8 cellular contexts compared by ENCODE assay signal in genomic region chr1:10679521-10680220, GRCh38.
DNase-seq lines count a peak whose midpoint lies in the region; ATAC-seq and TF ChIP-seq lines count a peak whose summit lies in the region.

No MANE protein-coding gene starts in this region.

- CTCF ChIA-PET in RWPE1 (lab: Yijun Ruan, JAX): no interaction called here

- DNase-seq in AG10803 (ENCODE audit: low read depth): peak; percentile 46
- peak; percentile 28 for DNase-seq in HCEC 1CT
- DNase-seq in RWPE1 (ENCODE audit: low spot score): peak; percentile 27
- peak; percentile 59 to 73 for DNase-seq in foreskin keratinocyte
- DNase-seq in thyroid gland: peak; percentile 67
- DNase-seq in activated T-cell treated with anti-CD3 and anti-CD28 coated beads, Interleukin-2, amount 50 U/mL, for 48 hours: no peak

- no peak for TF ChIP-seq POLR2A in thyroid gland (IDR thresholded peaks at IDR 0.05)

- H3K4me1 ChIP-seq in foreskin keratinocyte (no peaks in the 10 kb centered on the region), thyroid gland (peaks cover 61 to 70% of the 10 kb centered on the region in 2 donors)

- TF ChIP-seq CTCF in AG10803 (conservative IDR thresholded peaks at IDR 0.05; ENCODE audit: low read length) (no peak), RWPE1 (conservative IDR thresholded peaks at IDR 0.05; ENCODE audit: low read depth) (no peak), foreskin keratinocyte (conservative IDR thresholded peaks at IDR 0.05) (no peak), thyroid gland (IDR thresholded peaks at IDR 0.05) (no peak)

- POLR2A ChIA-PET in RWPE1 (lab: Yijun Ruan, JAX; ENCODE audit: low non-redundant PET): no interaction called here

- H3K27ac ChIP-seq in RWPE1: peak overlapping the region; percentile 67
- H3K27ac ChIP-seq in foreskin keratinocyte: no peak overlapping the region
- no peak overlapping the region for H3K27ac ChIP-seq in thyroid gland

- ATAC-seq in foreskin keratinocyte (peak; percentile 70), HG03439 (IDR thresholded peaks at IDR 0.05; ENCODE audit: unreplicated experiment) (no peak), GM19397 (IDR thresholded peaks at IDR 0.05; ENCODE audit: unreplicated experiment) (no peak)

- 43 to 49% methylated on average over 8 of the region's 9 CpGs for WGBS in thyroid gland, 2 donors

- H3K4me3 ChIP-seq in AG10803 (ENCODE audit: low read length) (no peak overlapping the region), thyroid gland (replicated peaks in 1 of 3) (no peak overlapping the region)

- H3K27me3 ChIP-seq in foreskin keratinocyte: no peaks in the 10 kb centered on the region
- H3K27me3 ChIP-seq in thyroid gland: no peaks in the 10 kb centered on the region

- H3K9me3 ChIP-seq in thyroid gland: no peaks in the 10 kb centered on the region

- H3K36me3 ChIP-seq in thyroid gland: no peaks in the 10 kb centered on the region

- intact Hi-C loops in thyroid gland (cut with DNase I): no loop called here

Comparison
In these comparisons a context has a peak if more than half of its experiments do, and no peak if none do; other contexts are left out.
1. DNase-seq: peak in AG10803 (single experiment), HCEC 1CT (single experiment), RWPE1 (single experiment), foreskin keratinocyte (2 of 2) and thyroid gland (2 of 2); none in activated T-cell treated with anti-CD3 and anti-CD28 coated beads, Interleukin-2, amount 50 U/mL, for 48 hours (0 of 2).